ENCODE assay signal across 19 cellular contexts in the genomic region with DNA sequence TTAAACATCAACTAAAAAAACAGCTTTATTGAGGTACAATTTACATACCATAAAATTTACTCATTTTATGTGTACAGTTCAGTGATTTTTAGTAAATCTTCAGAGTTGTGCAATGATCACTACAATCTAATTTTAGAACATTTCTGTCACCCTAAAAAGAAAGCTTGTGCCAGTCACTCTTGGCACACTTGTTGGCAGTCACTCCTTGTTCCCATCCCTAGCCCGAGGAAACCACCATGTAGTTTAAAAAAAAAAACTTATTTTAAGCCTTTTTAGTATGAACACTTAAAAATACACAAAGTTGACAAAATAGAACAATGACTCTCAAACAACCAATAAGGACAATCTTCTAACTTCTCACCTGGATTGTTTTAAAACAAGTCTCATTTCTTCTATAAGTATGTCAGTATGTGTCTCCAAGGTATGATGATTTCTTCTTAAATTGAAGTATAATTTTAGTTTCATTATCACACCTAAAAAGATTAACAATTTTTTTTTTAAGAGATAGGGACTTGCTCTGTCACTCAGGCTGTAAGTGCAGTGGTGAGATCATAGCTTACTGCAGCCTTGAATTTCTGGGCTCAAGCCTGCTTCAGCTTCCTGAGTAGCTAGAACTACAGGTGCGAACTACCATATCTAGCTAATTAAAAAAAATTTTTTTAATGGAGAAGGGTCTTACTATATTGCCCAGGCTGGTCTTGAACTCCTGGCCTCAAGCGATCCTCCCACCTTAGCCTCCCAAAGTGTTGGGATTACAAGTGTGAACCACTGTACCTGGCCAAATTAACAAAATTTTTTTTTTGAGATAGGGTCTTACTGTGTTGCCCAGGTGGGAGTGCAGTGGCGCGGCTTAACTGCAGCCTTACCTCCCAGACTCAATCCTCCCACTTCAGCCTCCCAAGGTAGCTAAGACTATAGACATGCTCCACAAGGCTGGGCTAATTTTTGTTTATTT. TPM values are rescaled to one million over a fixed set of nuclear protein-coding genes. Genes with fewer than 3 reads are reported as not detected.
DNase-seq lines count a peak whose midpoint lies in the region; ATAC-seq and TF ChIP-seq lines count a peak whose summit lies in the region.
"Had no signal": no experiment of that assay in that cellular context is flagged by ENCODE, and none has a peak within 500 bp of the region (broad histone marks: within the 10 kb centered on the region; RNA-seq: fewer than 3 reads in every experiment).

No MANE protein-coding gene starts in this region.

- H3K4me3 ChIP-seq in HEK293 (ENCODE audit: low read depth, low read length) (no peak overlapping the region), right lobe of liver (no peak overlapping the region)
- H3K4me3 ChIP-seq: GM23338 had no signal

- 0 out of 2 replicates have a peak, but pooled peaks cover 5% of the 10 kb centered on the region for H3K4me1 ChIP-seq in HEK293 (ENCODE audit: control insufficient read depth, insufficient read depth, low read length)
- H3K4me1 ChIP-seq in right lobe of liver: peaks cover 0 to 8% (median 2%) of the 10 kb centered on the region in 4 donors

- H3K27ac ChIP-seq in HEK293 (ENCODE audit: extremely low read depth, low read depth, low read length) (no peak overlapping the region), right lobe of liver (peak overlapping the region in 2 of 3 donors; percentile 2 to 17)

- TF ChIP-seq POLR2A in right lobe of liver (IDR thresholded peaks at IDR 0.05): no peak

- intact Hi-C loops in right lobe of liver (cut with DNase I): no loop called here

- peak; percentile 23 for DNase-seq in Ammon's horn (ENCODE audit: low spot score)
- peak; percentile 1 for DNase-seq in fibroblast of gingiva (ENCODE audit: low read depth)
- DNase-seq in right lobe of liver: no peak
- no peak for DNase-seq in NCI-H1048 (lab: John Stamatoyannopoulos, UW)
- no peak for DNase-seq in stimulated activated naive CD8-positive, alpha-beta T cell treated with anti-CD3 and anti-CD28 coated beads, Interleukin-15, Interleukin-2, amounts not matched to agents 100 U/mL and 50 U/mL, for 24 hours
- DNase-seq: DND-41, GF-D8, HFFc6, MV-4-11, NCI-H1417 treated with DMSO at 0.1 percent for 48 hours, NCI-H1930, NCI-H2171, NCI-H446 treated with DMSO at 0.1 percent for 48 hours, PC-3 had no signal

- H3K9me3 ChIP-seq in HEK293 (ENCODE audit: control insufficient read depth, insufficient read depth, low read depth, low read length) (no peaks in the 10 kb centered on the region; the same call in 1 of the 2 replicates), right lobe of liver (no peaks in the 10 kb centered on the region)

- CTCF ChIA-PET in HEK293 (lab: Yijun Ruan, JAX): interaction anchor here (0.9 kb wide), 1 partner anchor 161 kb away, joined by 3 read pairs; no protein-coding TSS in a partner anchor

- TF ChIP-seq CTCF in HEK293 (tag by site-specific recombination; IDR thresholded peaks at IDR 0.05): no peak
- no peak for TF ChIP-seq CTCF in right lobe of liver (IDR thresholded peaks at IDR 0.05)

- WGBS in right lobe of liver (ENCODE audit: insufficient coverage, low coverage, low lambda C conversion rate, missing lambda C conversion rate): 76% methylated on average over 5 of the region's 5 CpGs

- no peaks in the 10 kb centered on the region; a peak in 1 of 3 replicates for H3K36me3 ChIP-seq in HEK293 (ENCODE audit: control insufficient read depth in 2 of 2, insufficient read depth in 1 of 2, low read length in 2 of 2)
- H3K36me3 ChIP-seq in right lobe of liver: no peaks in the 10 kb centered on the region

- POLR2A ChIA-PET in HEK293 (lab: Yijun Ruan, JAX): no interaction called here

- ATAC-seq in right lobe of liver (peak; percentile 68 to 79 (median 72)), GM19467 (IDR thresholded peaks at IDR 0.05; ENCODE audit: unreplicated experiment) (no peak), HG03442 (IDR thresholded peaks at IDR 0.05; ENCODE audit: unreplicated experiment) (no peak)
- no peak for ATAC-seq in stimulated activated naive CD8-positive, alpha-beta T cell treated with anti-CD3 and anti-CD28 coated beads, Interleukin-15, Interleukin-2, amounts not matched to agents 100 U/mL and 50 U/mL, for 24 hours
- ATAC-seq: GM23338, PC-3 had no signal

- no peaks in the 10 kb centered on the region for H3K27me3 ChIP-seq in right lobe of liver

TF ChIP-seq in HEK293, 187 proteins besides CTCF, POLR2A, EP300 and RAD21:
- TF ChIP-seq, protein P1, sequence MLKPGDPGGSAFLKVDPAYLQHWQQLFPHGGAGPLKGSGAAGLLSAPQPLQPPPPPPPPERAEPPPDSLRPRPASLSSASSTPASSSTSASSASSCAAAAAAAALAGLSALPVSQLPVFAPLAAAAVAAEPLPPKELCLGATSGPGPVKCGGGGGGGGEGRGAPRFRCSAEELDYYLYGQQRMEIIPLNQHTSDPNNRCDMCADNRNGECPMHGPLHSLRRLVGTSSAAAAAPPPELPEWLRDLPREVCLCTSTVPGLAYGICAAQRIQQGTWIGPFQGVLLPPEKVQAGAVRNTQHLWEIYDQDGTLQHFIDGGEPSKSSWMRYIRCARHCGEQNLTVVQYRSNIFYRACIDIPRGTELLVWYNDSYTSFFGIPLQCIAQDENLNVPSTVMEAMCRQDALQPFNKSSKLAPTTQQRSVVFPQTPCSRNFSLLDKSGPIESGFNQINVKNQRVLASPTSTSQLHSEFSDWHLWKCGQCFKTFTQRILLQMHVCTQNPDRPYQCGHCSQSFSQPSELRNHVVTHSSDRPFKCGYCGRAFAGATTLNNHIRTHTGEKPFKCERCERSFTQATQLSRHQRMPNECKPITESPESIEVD (tag by site-specific recombination; IDR thresholded peaks at IDR 0.05): 0 out of 2 replicates have a peak, but pooled peaks have one; percentile 10
- TF ChIP-seq ZNF121 (tag by site-specific recombination; IDR thresholded peaks at IDR 0.05) (peak; percentile 96), ELK4 (IDR thresholded peaks at IDR 0.05; ENCODE audit: borderline replicate concordance, low read depth, low read length) (no peak)
TF ChIP-seq in HEK293: peak in this region for 2.

RNA-seq across cellular contexts. Expression of gene PPM1E, which starts 53.2 kb away (rescaled TPM):
- 1 to 10 TPM in 3 of 6 experiments, under 1 TPM in 3; 0.61 to 1.3 (median 0.97) TPM for total RNA-seq in right lobe of liver
- total RNA-seq: HFFc6, HT-29, PC-3 had no signal

Comparison
In these comparisons a context has a peak if more than half of its experiments do, and no peak if none do; other contexts are left out.
1. DNase-seq: peak in Ammon's horn (single experiment) and fibroblast of gingiva (single experiment); none in right lobe of liver (0 of 3), NCI-H1048 (single experiment) and stimulated activated naive CD8-positive, alpha-beta T cell treated with anti-CD3 and anti-CD28 coated beads, Interleukin-15, Interleukin-2, amounts not matched to agents 100 U/mL and 50 U/mL, for 24 hours (single experiment).
2. ATAC-seq: peak in right lobe of liver (4 of 4); none in GM19467 (single experiment), HG03442 (single experiment) and stimulated activated naive CD8-positive, alpha-beta T cell treated with anti-CD3 and anti-CD28 coated beads, Interleukin-15, Interleukin-2, amounts not matched to agents 100 U/mL and 50 U/mL, for 24 hours (single experiment).